1 cellular context compared by ENCODE assay signal in the genomic region with DNA sequence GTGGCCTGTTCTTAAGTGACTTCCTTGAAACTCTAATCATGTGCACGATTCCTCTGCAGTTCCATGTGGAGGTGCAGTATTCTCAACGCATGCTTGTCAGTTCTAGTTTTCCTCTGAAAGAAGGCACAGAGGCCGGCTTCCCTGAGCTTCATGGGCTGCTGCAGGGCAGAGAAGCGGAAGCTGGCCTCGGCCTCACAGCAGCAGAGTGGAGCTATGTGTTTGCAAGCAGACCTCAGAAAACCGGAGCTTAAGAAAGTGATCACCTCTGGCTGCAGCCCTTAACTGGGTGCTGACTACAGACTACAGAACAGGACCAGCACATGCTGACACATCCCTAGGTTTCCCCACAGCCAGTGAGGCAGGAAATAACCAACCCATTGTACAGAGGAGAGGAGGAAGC.
TF ChIP-seq lines count a peak whose summit lies in the region.

No MANE protein-coding gene starts in this region.

TF ChIP-seq in WTC11, 78 proteins besides CTCF, POLR2A, EP300 and RAD21 (continued from another document):
- TF ChIP-seq, protein P1, sequence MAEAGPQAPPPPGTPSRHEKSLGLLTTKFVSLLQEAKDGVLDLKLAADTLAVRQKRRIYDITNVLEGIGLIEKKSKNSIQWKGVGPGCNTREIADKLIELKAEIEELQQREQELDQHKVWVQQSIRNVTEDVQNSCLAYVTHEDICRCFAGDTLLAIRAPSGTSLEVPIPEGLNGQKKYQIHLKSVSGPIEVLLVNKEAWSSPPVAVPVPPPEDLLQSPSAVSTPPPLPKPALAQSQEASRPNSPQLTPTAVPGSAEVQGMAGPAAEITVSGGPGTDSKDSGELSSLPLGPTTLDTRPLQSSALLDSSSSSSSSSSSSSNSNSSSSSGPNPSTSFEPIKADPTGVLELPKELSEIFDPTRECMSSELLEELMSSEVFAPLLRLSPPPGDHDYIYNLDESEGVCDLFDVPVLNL (CRISPR knock-in tag; IDR thresholded peaks at IDR 0.05; ENCODE audit: borderline replicate concordance, low read depth): no peak
- no peak for TF ChIP-seq MYBL2 (CRISPR knock-in tag; IDR thresholded peaks at IDR 0.05)
